In the genomic region with DNA sequence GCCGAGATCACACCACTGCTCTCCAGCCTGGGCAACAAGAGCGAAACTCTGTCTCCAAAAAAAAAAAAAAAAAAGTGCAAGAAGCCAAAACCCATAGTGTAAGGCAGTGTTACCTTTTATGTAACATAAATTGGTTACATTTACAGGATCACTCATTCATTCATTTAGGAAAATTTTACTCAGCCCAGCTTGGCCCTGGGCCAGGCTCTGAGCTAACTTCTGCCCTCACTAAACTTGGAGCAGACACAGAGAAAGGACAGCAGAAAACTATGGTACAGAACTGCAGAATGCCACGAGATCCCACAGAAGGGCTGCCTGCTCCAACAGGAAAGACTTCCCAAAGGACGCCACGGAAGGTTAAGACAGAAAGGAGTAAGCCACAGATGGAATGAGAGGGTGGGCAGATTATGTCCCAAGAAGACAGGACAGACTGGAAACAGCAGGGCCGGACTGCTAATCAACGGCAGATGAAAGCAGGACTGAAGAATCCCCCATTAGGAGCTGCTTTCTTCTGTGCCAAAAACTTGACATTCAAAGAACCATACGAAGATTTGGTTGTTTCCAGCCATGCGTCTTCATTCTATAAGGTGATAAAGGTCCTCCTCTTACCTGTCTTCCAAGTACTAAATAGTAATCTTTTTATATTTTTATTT, we compare ENCODE assay signal across 10 cellular contexts. TPM values are rescaled to one million over a fixed set of nuclear protein-coding genes. Genes with fewer than 3 reads are reported as not detected.
A peak's percentile ranks its signal among the peaks of the same experiment; 100 is the strongest.
DNase-seq lines count a peak whose midpoint lies in the region; ATAC-seq and TF ChIP-seq lines count a peak whose summit lies in the region.
"Had no signal": no experiment of that assay in that cellular context is flagged by ENCODE, and none has a peak within 500 bp of the region (broad histone marks: within the 10 kb centered on the region; RNA-seq: fewer than 3 reads in every experiment).

No MANE protein-coding gene starts in this region.

- intact Hi-C loops in activated CD8-positive, alpha-beta T cell treated with anti-CD3 and anti-CD28 coated beads for 36 hours (cut with micrococcal nuclease), result no loop called here

- no peak for ATAC-seq in activated CD8-positive, alpha-beta T cell treated with anti-CD3 and anti-CD28 coated beads for 36 hours
- ATAC-seq in activated CD8-positive, alpha-beta T cell treated with anti-CD3 and anti-CD28 coated beads, Interleukin-2, amount 10 ng/mL, durations not matched to agents 7 days and 5 days, result no peak
- ATAC-seq in stimulated activated naive CD8-positive, alpha-beta T cell treated with anti-CD3 and anti-CD28 coated beads, Interleukin-15, amount 100 ng/mL, for 72 hours, result peak; percentile 26
- ATAC-seq in activated CD4-positive, CD25-positive, alpha-beta regulatory T cell treated with anti-CD3 and anti-CD28 coated beads, Interleukin-2, amount 50 U/mL, for 24 hours, result no peak

- H3K36me3 ChIP-seq in adipocyte (ENCODE audit: control insufficient read depth, insufficient read depth, low read length, severe bottlenecking), result no peaks in the 10 kb centered on the region
- H3K36me3 ChIP-seq in right atrium auricular region, result no peaks in the 10 kb centered on the region

- peaks cover 14% of the 10 kb centered on the region for H3K4me1 Mint-ChIP-seq in activated CD8-positive, alpha-beta T cell treated with anti-CD3 and anti-CD28 coated beads for 36 hours (ENCODE audit: low read depth)
- no peaks in the 10 kb centered on the region for H3K4me1 Mint-ChIP-seq in activated CD8-positive, alpha-beta T cell treated with anti-CD3 and anti-CD28 coated beads, Interleukin-2, amount 10 ng/mL, durations not matched to agents 7 days and 5 days (ENCODE audit: low read depth)
- peaks cover 14% of the 10 kb centered on the region for H3K4me1 Mint-ChIP-seq in stimulated activated naive CD8-positive, alpha-beta T cell treated with anti-CD3 and anti-CD28 coated beads, Interleukin-15, amount 100 ng/mL, for 72 hours
- H3K4me1 Mint-ChIP-seq in osteocyte (ENCODE audit: unreplicated experiment), result no peaks in the 10 kb centered on the region

- H3K4me1 ChIP-seq in adipocyte (ENCODE audit: control insufficient read depth, insufficient read depth, low read length), result peaks cover 6% of the 10 kb centered on the region
- peaks cover 0 to 54% of the 10 kb centered on the region in 2 donors for H3K4me1 ChIP-seq in right atrium auricular region

- POLR2A ChIA-PET in activated CD8-positive, alpha-beta T cell treated with anti-CD3 and anti-CD28 coated beads for 36 hours (lab: Charles Lee), result no interaction called here
- POLR2A ChIA-PET in activated CD8-positive, alpha-beta T cell treated with anti-CD3 and anti-CD28 coated beads, Interleukin-2, amount 10 ng/mL, durations not matched to agents 7 days and 5 days (lab: Charles Lee), result no interaction called here

- no peak overlapping the region for H3K4me3 Mint-ChIP-seq in activated CD8-positive, alpha-beta T cell treated with anti-CD3 and anti-CD28 coated beads for 36 hours
- no peak overlapping the region for H3K4me3 Mint-ChIP-seq in activated CD8-positive, alpha-beta T cell treated with anti-CD3 and anti-CD28 coated beads, Interleukin-2, amount 10 ng/mL, durations not matched to agents 7 days and 5 days
- no peak overlapping the region for H3K4me3 Mint-ChIP-seq in stimulated activated naive CD8-positive, alpha-beta T cell treated with anti-CD3 and anti-CD28 coated beads, Interleukin-15, amount 100 ng/mL, for 72 hours
- no peak overlapping the region for H3K4me3 Mint-ChIP-seq in osteocyte (ENCODE audit: unreplicated experiment)

- no peak overlapping the region for H3K27ac Mint-ChIP-seq in activated CD8-positive, alpha-beta T cell treated with anti-CD3 and anti-CD28 coated beads for 36 hours
- H3K27ac Mint-ChIP-seq in activated CD8-positive, alpha-beta T cell treated with anti-CD3 and anti-CD28 coated beads, Interleukin-2, amount 10 ng/mL, durations not matched to agents 7 days and 5 days, result no peak overlapping the region
- H3K27ac Mint-ChIP-seq in stimulated activated naive CD8-positive, alpha-beta T cell treated with anti-CD3 and anti-CD28 coated beads, Interleukin-15, amount 100 ng/mL, for 72 hours, result no peak overlapping the region
- no peak overlapping the region for H3K27ac Mint-ChIP-seq in osteocyte (ENCODE audit: unreplicated experiment)

- DNase-seq in activated CD8-positive, alpha-beta T cell treated with anti-CD3 and anti-CD28 coated beads for 36 hours, result peak; percentile 49
- no peak for DNase-seq in activated CD8-positive, alpha-beta T cell treated with anti-CD3 and anti-CD28 coated beads, Interleukin-2, amount 10 ng/mL, durations not matched to agents 7 days and 5 days
- peak; percentile 51 for DNase-seq in adipocyte (ENCODE audit: low read depth)
- peak; percentile 65 for DNase-seq in right atrium auricular region (ENCODE audit: low spot score)
- no peak for DNase-seq in stimulated activated naive CD8-positive, alpha-beta T cell treated with anti-CD3 and anti-CD28 coated beads, Interleukin-15, amount 100 ng/mL, for 72 hours
- DNase-seq in ecto neural progenitor cell (ENCODE audit: low spot score), result no peak
- DNase-seq in osteocyte (ENCODE audit: extremely low spot score, unreplicated experiment), result no peak
- DNase-seq: GDM1, NCI-H1436 had no signal

- no peak for TF ChIP-seq CTCF in activated CD8-positive, alpha-beta T cell treated with anti-CD3 and anti-CD28 coated beads for 36 hours (IDR thresholded peaks at IDR 0.05)
- TF ChIP-seq CTCF in right atrium auricular region (IDR thresholded peaks at IDR 0.05), result no peak
- TF ChIP-seq CTCF in osteocyte (IDR thresholded peaks at IDR 0.05), result no peak

- no peaks in the 10 kb centered on the region for H3K9me3 Mint-ChIP-seq in activated CD8-positive, alpha-beta T cell treated with anti-CD3 and anti-CD28 coated beads for 36 hours
- no peaks in the 10 kb centered on the region for H3K9me3 Mint-ChIP-seq in activated CD8-positive, alpha-beta T cell treated with anti-CD3 and anti-CD28 coated beads, Interleukin-2, amount 10 ng/mL, durations not matched to agents 7 days and 5 days (ENCODE audit: insufficient read depth)
- no peaks in the 10 kb centered on the region for H3K9me3 Mint-ChIP-seq in stimulated activated naive CD8-positive, alpha-beta T cell treated with anti-CD3 and anti-CD28 coated beads, Interleukin-15, amount 100 ng/mL, for 72 hours
- H3K9me3 Mint-ChIP-seq in osteocyte (ENCODE audit: unreplicated experiment), result no peaks in the 10 kb centered on the region

- no peaks in the 10 kb centered on the region for H3K36me3 Mint-ChIP-seq in activated CD8-positive, alpha-beta T cell treated with anti-CD3 and anti-CD28 coated beads for 36 hours (ENCODE audit: low read depth)
- no peaks in the 10 kb centered on the region for H3K36me3 Mint-ChIP-seq in activated CD8-positive, alpha-beta T cell treated with anti-CD3 and anti-CD28 coated beads, Interleukin-2, amount 10 ng/mL, durations not matched to agents 7 days and 5 days (ENCODE audit: low read depth)
- no peaks in the 10 kb centered on the region for H3K36me3 Mint-ChIP-seq in osteocyte (ENCODE audit: unreplicated experiment)

- H3K9ac ChIP-seq in adipocyte (ENCODE audit: low read length), result no peak overlapping the region

- CTCF ChIA-PET in activated CD8-positive, alpha-beta T cell treated with anti-CD3 and anti-CD28 coated beads for 36 hours (lab: Charles Lee), result interaction anchor here (1.5 kb wide), 1 partner anchor 72 kb away, joined by 5 read pairs; no protein-coding TSS in a partner anchor
- CTCF ChIA-PET in activated CD8-positive, alpha-beta T cell treated with anti-CD3 and anti-CD28 coated beads, Interleukin-2, amount 10 ng/mL, durations not matched to agents 7 days and 5 days (lab: Charles Lee), result interaction anchor here (1.0 kb wide), 1 partner anchor 20 kb away, joined by 4 read pairs; no protein-coding TSS in a partner anchor

- peaks cover under 1% of the 10 kb centered on the region for H3K27me3 ChIP-seq in adipocyte (replicated peaks; ENCODE audit: control insufficient read depth, insufficient read depth, low read length)
- H3K27me3 ChIP-seq in right atrium auricular region, result no peaks in the 10 kb centered on the region

- H3K27me3 Mint-ChIP-seq in activated CD8-positive, alpha-beta T cell treated with anti-CD3 and anti-CD28 coated beads for 36 hours, result no peaks in the 10 kb centered on the region
- H3K27me3 Mint-ChIP-seq in activated CD8-positive, alpha-beta T cell treated with anti-CD3 and anti-CD28 coated beads, Interleukin-2, amount 10 ng/mL, durations not matched to agents 7 days and 5 days (ENCODE audit: low read depth), result no peaks in the 10 kb centered on the region
- H3K27me3 Mint-ChIP-seq in stimulated activated naive CD8-positive, alpha-beta T cell treated with anti-CD3 and anti-CD28 coated beads, Interleukin-15, amount 100 ng/mL, for 72 hours, result no peaks in the 10 kb centered on the region
- no peaks in the 10 kb centered on the region for H3K27me3 Mint-ChIP-seq in osteocyte (ENCODE audit: unreplicated experiment)

- peak overlapping the region; percentile 46 to 65 for H3K27ac ChIP-seq in right atrium auricular region

- H3K9me3 ChIP-seq in adipocyte (ENCODE audit: control insufficient read depth, low read length) (no peaks in the 10 kb centered on the region), right atrium auricular region (no peaks in the 10 kb centered on the region)

- H3K4me3 ChIP-seq in adipocyte (ENCODE audit: low read length) (peak overlapping the region; percentile 15), right atrium auricular region (no peak overlapping the region)

RNA-seq across cellular contexts. Expression of gene PPP1R13B, which starts 18.9 kb away (rescaled TPM):
- 10 to 100 TPM; 11.9 to 14.5 TPM for total RNA-seq in activated CD8-positive, alpha-beta T cell treated with anti-CD3 and anti-CD28 coated beads for 36 hours
- 10 to 100 TPM; 11.9 to 12.6 TPM for total RNA-seq in activated CD8-positive, alpha-beta T cell treated with anti-CD3 and anti-CD28 coated beads, Interleukin-2, amount 10 ng/mL, durations not matched to agents 7 days and 5 days
- total RNA-seq in right atrium auricular region (10 to 100 TPM; 45.7 to 47.8 TPM), osteocyte (7.9 and 9.0 TPM in 2 replicates)

Comparison
In these comparisons a context has a peak if more than half of its experiments do, and no peak if none do; other contexts are left out.
1. DNase-seq: peak in activated CD8-positive, alpha-beta T cell treated with anti-CD3 and anti-CD28 coated beads for 36 hours (single experiment), adipocyte (single experiment) and right atrium auricular region (single experiment); none in activated CD8-positive, alpha-beta T cell treated with anti-CD3 and anti-CD28 coated beads, Interleukin-2, amount 10 ng/mL, durations not matched to agents 7 days and 5 days (single experiment), stimulated activated naive CD8-positive, alpha-beta T cell treated with anti-CD3 and anti-CD28 coated beads, Interleukin-15, amount 100 ng/mL, for 72 hours (0 of 2), ecto neural progenitor cell (single experiment) and osteocyte (single experiment).